In the genomic region with DNA sequence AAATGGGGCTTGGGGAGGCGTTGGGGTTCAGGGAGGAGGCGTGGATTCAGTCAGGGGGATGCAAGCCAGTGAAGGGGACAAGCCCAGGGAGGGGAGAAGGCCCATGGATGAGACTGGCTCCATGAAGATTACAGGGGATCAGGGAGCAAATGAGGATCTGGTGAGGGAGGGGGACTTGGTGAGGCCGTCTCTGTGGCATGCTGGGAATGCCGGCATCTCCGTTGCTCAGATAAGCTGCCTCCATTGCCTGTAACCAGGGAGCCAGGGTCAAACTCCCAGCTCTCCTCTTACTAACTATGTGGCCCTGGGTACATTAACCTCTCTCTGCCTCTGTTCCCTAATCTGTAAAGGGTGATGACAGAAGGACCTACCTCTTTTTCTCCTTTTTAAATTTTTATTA, we compare ENCODE assay signal across 18 cellular contexts. TPM values are rescaled to one million over a fixed set of nuclear protein-coding genes. Genes with fewer than 3 reads are reported as not detected.
DNase-seq lines count a peak whose midpoint lies in the region; ATAC-seq and TF ChIP-seq lines count a peak whose summit lies in the region.
"Had no signal": no experiment of that assay in that cellular context is flagged by ENCODE, and none has a peak within 500 bp of the region (broad histone marks: within the 10 kb centered on the region; RNA-seq: fewer than 3 reads in every experiment).

No MANE protein-coding gene starts in this region.

- H3K36me3 ChIP-seq in heart left ventricle (peaks cover 0 to 93% (median 56%) of the 10 kb centered on the region in 9 donors), right atrium auricular region (peaks cover 35% of the 10 kb centered on the region), spleen (peaks cover 0 to 100% (median 52%) of the 10 kb centered on the region in 6 donors)
- H3K36me3 ChIP-seq: SJSA1 had no signal

- H3K9me3 ChIP-seq in heart left ventricle, result no peaks in the 10 kb centered on the region
- H3K9me3 ChIP-seq in right atrium auricular region, result no peaks in the 10 kb centered on the region
- H3K9me3 ChIP-seq in spleen, result no peaks in the 10 kb centered on the region
- H3K9me3 ChIP-seq: SJSA1 had no signal

- DNase-seq in heart left ventricle (peak in 3 of 5 donors; percentile 10 to 11 (median 10)), right atrium auricular region (ENCODE audit: low spot score) (no peak), NCI-H226 (peak; percentile 19), hepatic stellate cell (ENCODE audit: low spot score) (peak; percentile 37), spleen (peak; percentile 17), NAMALWA (ENCODE audit: low spot score) (no peak)
- DNase-seq in stimulated activated CD4-positive, alpha-beta T cell treated with anti-CD3 and anti-CD28 coated beads, Interleukin-12 subunit alpha, Interleukin-12 subunit beta, amount 100 ng/mL, for 4 hours, result no peak
- DNase-seq: activated CD4-positive, alpha-beta T cell treated with anti-CD3 and anti-CD28 coated beads, Interleukin-2, amount 10 ng/mL, durations not matched to agents 24 days and 14 days; activated T-cell treated with anti-CD3 and anti-CD28 coated beads, Interleukin-2, amount 50 U/mL, for 48 hours; foreskin melanocyte; NCI-H1436 treated with DMSO at 0.1 percent for 48 hours; NCI-H2227 treated with DMSO at 0.1 percent for 48 hours had no signal

- WGBS in heart left ventricle, 4 donors, result 45 to 76% (median 60%) methylated on average over 5 of the region's 5 CpGs
- WGBS in spleen, 5 donors, result 72 to 86% (median 83%) methylated on average over 5 of the region's 5 CpGs

- H3K27me3 ChIP-seq in heart left ventricle, result no peaks in the 10 kb centered on the region
- H3K27me3 ChIP-seq in right atrium auricular region, result no peaks in the 10 kb centered on the region
- no peaks in the 10 kb centered on the region for H3K27me3 ChIP-seq in spleen (replicated peaks in 1 of 7)
- H3K27me3 ChIP-seq: SJSA1 had no signal

- H3K4me1 ChIP-seq in heart left ventricle, result peaks cover 0 to 37% (median 14%) of the 10 kb centered on the region in 12 donors
- peaks cover 0 to 12% of the 10 kb centered on the region in 2 donors for H3K4me1 ChIP-seq in right atrium auricular region
- peaks cover 0 to 61% (median 45%) of the 10 kb centered on the region in 6 donors for H3K4me1 ChIP-seq in spleen
- H3K4me1 ChIP-seq: SJSA1 had no signal

- TF ChIP-seq CTCF in heart left ventricle (IDR thresholded peaks at IDR 0.05) (no peak), right atrium auricular region (IDR thresholded peaks at IDR 0.05) (no peak), spleen (IDR thresholded peaks at IDR 0.05 in 8 of 11, conservative IDR thresholded peaks at IDR 0.05 in 3 of 11) (no peak)

- TF ChIP-seq POLR2A in heart left ventricle (IDR thresholded peaks at IDR 0.05), result no peak
- no peak for TF ChIP-seq POLR2A in spleen (IDR thresholded peaks at IDR 0.05)

- intact Hi-C loops in heart left ventricle (cut with DNase I), result no loop called here
- intact Hi-C loops in spleen (cut with DNase I; ENCODE audit: low total_unique reads), result no loop called here

- H3K4me3 ChIP-seq in heart left ventricle, result no peak overlapping the region
- H3K4me3 ChIP-seq in right atrium auricular region, result no peak overlapping the region
- H3K4me3 ChIP-seq in spleen, result no peak overlapping the region
- H3K4me3 ChIP-seq: SJSA1 had no signal

- H3K27ac ChIP-seq in heart left ventricle (peak overlapping the region in 2 of 12 donors; percentile 43 to 44), right atrium auricular region (no peak overlapping the region), spleen (peak overlapping the region in 6 of 8 donors; percentile 38 to 88 (median 74))
- H3K27ac ChIP-seq: SJSA1 had no signal

- ATAC-seq in heart left ventricle (peak in 1 of 4 donors; percentile 25), GM19397 (IDR thresholded peaks at IDR 0.05; ENCODE audit: unreplicated experiment) (no peak)

RNA-seq across cellular contexts. Expression of a gene that starts 38.7 kb away (rescaled TPM):
- total RNA-seq in heart left ventricle (1 to 10 TPM in 1 of 9 donors, under 1 TPM in 4, not detected in 4; 0.08 to 1.0 (median 0.19) TPM), right atrium auricular region (under 1 TPM; 0.12 to 0.15 TPM), spleen (under 1 TPM in 4 of 7 donors, not detected in 3; 0.16 to 0.59 (median 0.23) TPM)
- polyA plus RNA-seq in heart left ventricle (under 1 TPM in 1 of 2 donors, not detected in 1; 0.07 TPM), spleen (under 1 TPM; 0.10 to 0.15 (median 0.11) TPM)
- total RNA-seq: endothelial cell of umbilical vein, H4, SJSA1, temporal lobe had no signal
- polyA plus RNA-seq: endothelial cell of umbilical vein, neural cell had no signal

Comparison
In these comparisons a context has a peak if more than half of its experiments do, and no peak if none do; other contexts are left out.
1. DNase-seq: peak in heart left ventricle (3 of 5), NCI-H226 (single experiment), hepatic stellate cell (single experiment) and spleen (single experiment); none in right atrium auricular region (single experiment), stimulated activated CD4-positive, alpha-beta T cell treated with anti-CD3 and anti-CD28 coated beads, Interleukin-12 subunit alpha, Interleukin-12 subunit beta, amount 100 ng/mL, for 4 hours (single experiment) and NAMALWA (single experiment).
2. H3K27ac ChIP-seq: peak in spleen (6 of 8); none in right atrium auricular region (0 of 2).